Comparison of ENCODE assay signal across 22 cellular contexts in the genomic region with DNA sequence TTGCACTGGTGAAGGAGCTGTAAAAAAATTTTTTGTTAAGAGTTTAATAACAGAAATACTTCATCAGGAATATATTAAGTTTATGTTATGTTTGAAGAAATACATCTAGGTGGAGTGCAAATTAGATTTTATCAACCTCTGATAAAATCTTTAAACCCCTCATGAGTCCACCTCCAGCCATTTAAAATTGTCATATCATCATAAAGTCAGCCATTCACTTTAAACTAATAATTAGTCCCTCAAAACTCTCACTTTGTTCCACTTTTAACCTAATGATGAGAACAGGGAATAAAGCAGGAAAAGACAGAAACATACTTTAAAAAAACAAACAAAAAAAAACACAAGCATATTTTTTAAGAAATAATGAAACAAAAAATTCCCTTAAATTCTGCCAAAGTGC. TPM values are rescaled to one million over a fixed set of nuclear protein-coding genes. Genes with fewer than 3 reads are reported as not detected.
DNase-seq lines count a peak whose midpoint lies in the region; ATAC-seq, FAIRE-seq and TF ChIP-seq lines count a peak whose summit lies in the region.
"Had no signal": no experiment of that assay in that cellular context is flagged by ENCODE, and none has a peak within 500 bp of the region (broad histone marks: within the 10 kb centered on the region; RNA-seq: fewer than 3 reads in every experiment).

No MANE protein-coding gene starts in this region.

- TF ChIP-seq RAD21 in K562 (CRISPR knock-in tag; conservative IDR thresholded peaks at IDR 0.05 in 1 of 2, IDR thresholded peaks at IDR 0.05 in 1 of 2): no peak

- H3K79me2 ChIP-seq in K562 (ENCODE audit: control insufficient read depth, insufficient read depth, low read length): no peaks in the 10 kb centered on the region; the same call in 2 of the 3 replicates

- H3K9me3 ChIP-seq in K562 (replicated peaks; ENCODE audit: control insufficient read depth, insufficient read depth, low read depth, low read length): no peaks in the 10 kb centered on the region
- H3K9me3 ChIP-seq: MG63 had no signal

- peaks cover 3% of the 10 kb centered on the region for H3K9me1 ChIP-seq in K562 (ENCODE audit: control insufficient read depth, insufficient read depth, low read length)

- H3K4me1 ChIP-seq in K562 (replicated peaks in 1 of 2; ENCODE audit: control insufficient read depth in 2 of 2, insufficient read depth in 2 of 2, low read length in 2 of 2): peaks cover 0 to 4% of the 10 kb centered on the region in 2 experiments; a peak in 2 of 5 replicates

- H3K4me3 Mint-ChIP-seq in stimulated activated naive CD8-positive, alpha-beta T cell treated with anti-CD3 and anti-CD28 coated beads, Interleukin-15, Interleukin-2, amounts not matched to agents 100 ng/mL and 50 ng/mL, for 24 hours: no peak overlapping the region
- H3K4me3 Mint-ChIP-seq in nephron progenitor cell: no peak overlapping the region
- H3K4me3 Mint-ChIP-seq: HFFc6, IgD-negative memory B cell had no signal

- H3K4me3 ChIP-seq in K562: no peak overlapping the region
- H3K4me3 ChIP-seq: MG63 had no signal

- H3K9ac ChIP-seq in K562 (ENCODE audit: insufficient read depth in 1 of 2, low read depth in 2 of 2, low read length in 2 of 2): no peak overlapping the region

- no peaks in the 10 kb centered on the region for H3K27me3 Mint-ChIP-seq in stimulated activated naive CD8-positive, alpha-beta T cell treated with anti-CD3 and anti-CD28 coated beads, Interleukin-15, Interleukin-2, amounts not matched to agents 100 ng/mL and 50 ng/mL, for 24 hours
- no peaks in the 10 kb centered on the region for H3K27me3 Mint-ChIP-seq in nephron progenitor cell (ENCODE audit: low read depth, poor library complexity)
- H3K27me3 Mint-ChIP-seq: IgD-negative memory B cell had no signal

- no peaks in the 10 kb centered on the region for H4K20me1 ChIP-seq in K562 (replicated peaks; ENCODE audit: control insufficient read depth, insufficient read depth, low read length)

- no peak for ATAC-seq in stimulated activated naive CD8-positive, alpha-beta T cell treated with anti-CD3 and anti-CD28 coated beads, Interleukin-15, Interleukin-2, amounts not matched to agents 100 U/mL and 50 U/mL, for 24 hours
- ATAC-seq in K562: no peak

- intact Hi-C loops in K562 (cut with micrococcal nuclease): loop anchor here (10.0 kb wide), 1 partner anchor 424 kb away; no protein-coding TSS in a partner anchor

- no peak overlapping the region for H3K4me2 ChIP-seq in K562 (ENCODE audit: insufficient read depth, low read length)

- BruUV-seq in K562 (replicated peaks; lab: Mats Ljungman, UMichigan): no TSS peak

- in situ Hi-C loops in K562 (cut with MboI): no loop called here

- H3K27ac ChIP-seq in K562 (ENCODE audit: extremely low read depth, low read depth, low read length): no peak overlapping the region
- H3K27ac ChIP-seq: C4-2B, HL-60 had no signal

- POLR2A ChIA-PET in K562 (lab: Yijun Ruan, JAX): interaction anchor here (0.9 to 1.3 kb wide), 2 partner anchors 12 to 202 kb away, joined by 3 read pairs; no protein-coding TSS in a partner anchor

- no peaks in the 10 kb centered on the region for H3K9me3 Mint-ChIP-seq in stimulated activated naive CD8-positive, alpha-beta T cell treated with anti-CD3 and anti-CD28 coated beads, Interleukin-15, Interleukin-2, amounts not matched to agents 100 ng/mL and 50 ng/mL, for 24 hours
- H3K9me3 Mint-ChIP-seq in nephron progenitor cell: no peaks in the 10 kb centered on the region
- H3K9me3 Mint-ChIP-seq: HFFc6, IgD-negative memory B cell had no signal

- no peak overlapping the region for H2AFZ ChIP-seq in K562 (ENCODE audit: low read depth, low read length)

- peaks cover 96% of the 10 kb centered on the region for H3K36me3 ChIP-seq in K562 (ENCODE audit: control insufficient read depth, insufficient read depth, low read length)

- no peak for TF ChIP-seq EP300 in K562 (IDR thresholded peaks at IDR 0.05; ENCODE audit: low read length)

- CTCF ChIA-PET in K562 (lab: Yijun Ruan, JAX; ENCODE audit: low intra/inter-chr PET ratio): interaction anchor here (1.6 kb wide), 1 partner anchor 108 kb away, joined by 8 read pairs; no protein-coding TSS in a partner anchor

- DNase-seq in stimulated activated naive CD8-positive, alpha-beta T cell treated with anti-CD3 and anti-CD28 coated beads, Interleukin-15, Interleukin-2, amounts not matched to agents 100 U/mL and 50 U/mL, for 24 hours: no peak
- DNase-seq in K562 (ENCODE audit: extremely low read depth in 1 of 4, low spot score in 3 of 4) (no peak), nephron progenitor cell (no peak), NCI-H524 treated with DMSO at 0.1 percent for 48 hours (lab: John Stamatoyannopoulos, UW) (no peak), GM19238 (ENCODE audit: insufficient read length, low spot score) (no peak), activated gamma-delta T cell treated with Interleukin-2 at 50 U/mL for 16 hours (no peak)
- DNase-seq: ACHN, DMS79 treated with DMSO at 0.1 percent for 48 hours, H7, HFFc6, Kasumi-1, MG63, NCI-H1048, NCI-H1436, NCI-H1930, NCI-H226, NCI-H524, SHP77 had no signal

- FAIRE-seq in K562 (lab: Jason Lieb, UNC): no peak

- no peaks in the 10 kb centered on the region for H3K27me3 ChIP-seq in K562 (ENCODE audit: control insufficient read depth in 2 of 2, insufficient read depth in 2 of 2, low read length in 2 of 2)
- H3K27me3 ChIP-seq: MG63 had no signal

- TF ChIP-seq CTCF in K562 (IDR thresholded peaks at IDR 0.05 in 2 of 3, conservative IDR thresholded peaks at IDR 0.05 in 1 of 3; ENCODE audit: insufficient read depth in 2 of 3, low read depth in 1 of 3, low read length in 3 of 3) (no peak), nephron progenitor cell (IDR thresholded peaks at IDR 0.05) (no peak)

- peaks cover 81% of the 10 kb centered on the region for H3K36me3 Mint-ChIP-seq in stimulated activated naive CD8-positive, alpha-beta T cell treated with anti-CD3 and anti-CD28 coated beads, Interleukin-15, Interleukin-2, amounts not matched to agents 100 ng/mL and 50 ng/mL, for 24 hours (ENCODE audit: low read depth)
- H3K36me3 Mint-ChIP-seq in nephron progenitor cell (ENCODE audit: low read depth): peaks cover 48% of the 10 kb centered on the region

- peak overlapping the region; percentile 40 for H3K27ac Mint-ChIP-seq in stimulated activated naive CD8-positive, alpha-beta T cell treated with anti-CD3 and anti-CD28 coated beads, Interleukin-15, Interleukin-2, amounts not matched to agents 100 ng/mL and 50 ng/mL, for 24 hours
- peak overlapping the region; percentile 39 for H3K27ac Mint-ChIP-seq in nephron progenitor cell

- no peak for TF ChIP-seq POLR2A in K562 (conservative IDR thresholded peaks at IDR 0.05)

- peaks cover 19% of the 10 kb centered on the region for H3K4me1 Mint-ChIP-seq in stimulated activated naive CD8-positive, alpha-beta T cell treated with anti-CD3 and anti-CD28 coated beads, Interleukin-15, Interleukin-2, amounts not matched to agents 100 ng/mL and 50 ng/mL, for 24 hours (ENCODE audit: low read depth)
- no peaks in the 10 kb centered on the region for H3K4me1 Mint-ChIP-seq in nephron progenitor cell

RNA-seq across cellular contexts. Expression of a gene that starts 25.1 kb away (rescaled TPM):
- 104 and 486 TPM in 2 replicates for total RNA-seq in K562 (2011; cell fraction: chromatin; rRNA removed; ENCODE audit: low replicate concordance)
- total RNA-seq in K562 (2011; cell fraction: nucleolus; rRNA removed): 44.4 and 56.6 TPM in 2 replicates
- 103 and 125 TPM in 2 replicates for total RNA-seq in K562 (2011; cell fraction: nucleoplasm; rRNA removed)
- total RNA-seq in K562 (2014; rRNA removed) (19.4 and 20.9 TPM in 2 replicates), K562 (2014; rRNA removed; fragmentation: Illumina TruSeq; extraction: Trizol) (21.5 and 21.7 TPM in 2 replicates), K562 (2015; rRNA removed; fragmentation: Illumina TruSeq; extraction: Trizol) (20.8 and 22.1 TPM in 2 replicates), K562 (2021) (30.4 and 35.8 TPM in 2 replicates)
- polyA plus RNA-seq in K562 (2011; rRNA removed) (80.5 and 89.5 TPM in 2 replicates), K562 (2014; fragmentation: Illumina TruSeq; extraction: Trizol) (43.5 and 74.9 TPM in 2 replicates), K562 (2014; fragmentation: Nextera tagmentation; extraction: Ambion mirVana) (10 to 100 TPM; 14.8 to 16.7 TPM), K562 (2014; rRNA removed) (57.6 and 63.2 TPM in 2 replicates)
- polyA plus RNA-seq in K562 (2011; cell fraction: cytosol; rRNA removed): 11.3 and 34.8 TPM in 2 replicates
- polyA plus RNA-seq in K562 (2011; cell fraction: nucleus; rRNA removed): 133 and 257 TPM in 2 replicates
- 18.2 and 37.0 TPM in 2 replicates for polyA plus RNA-seq in K562 (2012)
- polyA minus RNA-seq in K562 (2011; rRNA and poly(A)+ RNA removed): 49.3 and 70.4 TPM in 2 replicates
- polyA minus RNA-seq in K562 (2011; cell fraction: cytosol; rRNA and poly(A)+ RNA removed): 16.2 and 21.0 TPM in 2 replicates
- 82.8 and 167 TPM in 2 replicates for polyA minus RNA-seq in K562 (2011; cell fraction: nucleus; rRNA and poly(A)+ RNA removed)

RNA-seq across cellular contexts. Expression of a gene that starts 25.6 kb away (rescaled TPM):
- 8.2 and 11.8 TPM in 2 replicates for total RNA-seq in K562 (2011; cell fraction: chromatin; rRNA removed; ENCODE audit: low replicate concordance)
- total RNA-seq in K562 (2011; cell fraction: nucleolus; rRNA removed): 5.0 TPM in 2 replicates
- 9.3 and 13.7 TPM in 2 replicates for total RNA-seq in K562 (2011; cell fraction: nucleoplasm; rRNA removed)
- 1.8 and 3.2 TPM in 2 replicates for total RNA-seq in K562 (2014; rRNA removed)
- total RNA-seq in K562 (2014; rRNA removed; fragmentation: Illumina TruSeq; extraction: Trizol): 6.4 and 8.1 TPM in 2 replicates
- 6.2 and 7.3 TPM in 2 replicates for total RNA-seq in K562 (2015; rRNA removed; fragmentation: Illumina TruSeq; extraction: Trizol)
- 4.0 and 5.7 TPM in 2 replicates for total RNA-seq in K562 (2021)
- polyA plus RNA-seq in K562 (2011; rRNA removed): 7.3 and 8.0 TPM in 2 replicates
- 0.83 and 2.1 TPM in 2 replicates for polyA plus RNA-seq in K562 (2011; cell fraction: cytosol; rRNA removed)
- polyA plus RNA-seq in K562 (2011; cell fraction: nucleus; rRNA removed): 5.1 and 5.5 TPM in 2 replicates
- 3.6 and 4.9 TPM in 2 replicates for polyA plus RNA-seq in K562 (2012)
- 6.0 and 6.8 TPM in 2 replicates for polyA plus RNA-seq in K562 (2014; fragmentation: Illumina TruSeq; extraction: Trizol)
- 10 to 100 TPM; 16.8 to 18.9 TPM for polyA plus RNA-seq in K562 (2014; fragmentation: Nextera tagmentation; extraction: Ambion mirVana)
- 5.6 and 8.4 TPM in 2 replicates for polyA plus RNA-seq in K562 (2014; rRNA removed)
- polyA minus RNA-seq in K562 (2011; rRNA and poly(A)+ RNA removed): 3.1 and 5.8 TPM in 2 replicates
- 0.55 and 1.1 TPM in 2 replicates for polyA minus RNA-seq in K562 (2011; cell fraction: cytosol; rRNA and poly(A)+ RNA removed)
- 6.7 and 14.9 TPM in 2 replicates for polyA minus RNA-seq in K562 (2011; cell fraction: nucleus; rRNA and poly(A)+ RNA removed)

RNA-seq across cellular contexts. Expression of a gene that starts 47.4 kb away (rescaled TPM):
- 14.9 and 22.9 TPM in 2 replicates for total RNA-seq in K562 (2011; cell fraction: chromatin; rRNA removed; ENCODE audit: low replicate concordance)
- total RNA-seq in K562 (2011; cell fraction: nucleolus; rRNA removed): 20.0 and 30.4 TPM in 2 replicates
- 22.7 and 25.7 TPM in 2 replicates for total RNA-seq in K562 (2011; cell fraction: nucleoplasm; rRNA removed)
- total RNA-seq in K562 (2014; rRNA removed) (11.5 and 12.4 TPM in 2 replicates), K562 (2014; rRNA removed; fragmentation: Illumina TruSeq; extraction: Trizol) (17.2 and 20.6 TPM in 2 replicates), K562 (2015; rRNA removed; fragmentation: Illumina TruSeq; extraction: Trizol) (20.7 and 24.2 TPM in 2 replicates), K562 (2021) (14.1 and 15.7 TPM in 2 replicates)
- polyA plus RNA-seq in K562 (2011; rRNA removed) (15.8 and 20.7 TPM in 2 replicates), K562 (2014; fragmentation: Illumina TruSeq; extraction: Trizol) (8.2 and 8.8 TPM in 2 replicates), K562 (2014; fragmentation: Nextera tagmentation; extraction: Ambion mirVana) (10 to 100 TPM; 17.8 to 18.4 TPM), K562 (2014; rRNA removed) (10.5 and 15.5 TPM in 2 replicates)
- 6.9 and 18.4 TPM in 2 replicates for polyA plus RNA-seq in K562 (2011; cell fraction: cytosol; rRNA removed)
- 4.9 and 11.2 TPM in 2 replicates for polyA plus RNA-seq in K562 (2011; cell fraction: nucleus; rRNA removed)
- polyA plus RNA-seq in K562 (2012): 9.6 and 13.6 TPM in 2 replicates
- polyA minus RNA-seq in K562 (2011; rRNA and poly(A)+ RNA removed): 41.7 and 52.2 TPM in 2 replicates
- polyA minus RNA-seq in K562 (2011; cell fraction: cytosol; rRNA and poly(A)+ RNA removed): 6.5 and 15.3 TPM in 2 replicates
- polyA minus RNA-seq in K562 (2011; cell fraction: nucleus; rRNA and poly(A)+ RNA removed): 7.4 and 10.6 TPM in 2 replicates
